9 cellular contexts compared by ENCODE assay signal in the genomic region with DNA sequence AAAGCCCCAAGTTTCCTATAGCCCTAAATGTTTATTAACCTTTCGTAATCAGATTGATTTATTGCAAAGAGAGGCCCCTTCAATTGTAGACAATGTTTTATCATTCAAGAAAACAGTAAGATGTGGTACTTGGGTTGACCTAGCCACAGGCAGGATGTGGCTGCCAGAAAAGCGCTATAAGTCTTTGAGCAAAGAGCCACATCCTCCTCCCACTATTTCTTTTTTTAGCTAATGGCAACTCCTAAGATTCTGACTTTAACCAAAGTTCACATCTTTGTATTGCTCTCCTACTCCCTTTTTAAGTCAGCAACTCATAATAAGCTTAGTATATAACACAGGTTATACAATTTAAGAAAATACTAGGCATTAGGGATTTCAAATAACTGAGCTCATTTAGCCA.
A peak's percentile ranks its signal among the peaks of the same experiment; 100 is the strongest.
DNase-seq lines count a peak whose midpoint lies in the region; ATAC-seq and TF ChIP-seq lines count a peak whose summit lies in the region.
"Had no signal": no experiment of that assay in that cellular context is flagged by ENCODE, and none has a peak within 500 bp of the region (broad histone marks: within the 10 kb centered on the region; RNA-seq: fewer than 3 reads in every experiment).

No MANE protein-coding gene starts in this region.

- DNase-seq in GM12864 (ENCODE audit: low read depth), result peak; percentile 49
- DNase-seq in NCI-H69 (lab: John Stamatoyannopoulos, UW), result peak; percentile 12
- peak; percentile 76 for DNase-seq in activated naive CD8-positive, alpha-beta T cell treated with anti-CD3 and anti-CD28 coated beads, Interleukin-2, amount 10 ng/mL, durations not matched to agents 7 days and 5 days
- DNase-seq in stimulated activated CD8-positive, alpha-beta memory T cell treated with anti-CD3 and anti-CD28 coated beads, Interleukin-7, amount 100 ng/mL, for 4 hours (ENCODE audit: low read depth in 2 of 2), result peak; percentile 38 to 48
- DNase-seq in NCI-H2196 (lab: John Stamatoyannopoulos, UW; ENCODE audit: unreplicated experiment), result no peak
- DNase-seq in GOT3 (lab: John Stamatoyannopoulos, UW), result no peak
- no peak for DNase-seq in NCI-H2227 treated with DMSO at 0.1 percent for 48 hours (lab: John Stamatoyannopoulos, UW)

- ATAC-seq in HG02571 (IDR thresholded peaks at IDR 0.05; ENCODE audit: unreplicated experiment), result peak; percentile 62
- peak; percentile 79 for ATAC-seq in activated naive CD8-positive, alpha-beta T cell treated with anti-CD3 and anti-CD28 coated beads, Interleukin-2, amount 10 ng/mL, durations not matched to agents 7 days and 5 days (ENCODE audit: low read depth)

- peak overlapping the region; percentile 65 for H3K27ac Mint-ChIP-seq in activated naive CD8-positive, alpha-beta T cell treated with anti-CD3 and anti-CD28 coated beads, Interleukin-2, amount 10 ng/mL, durations not matched to agents 7 days and 5 days

- peaks cover 32% of the 10 kb centered on the region for H3K4me1 Mint-ChIP-seq in activated naive CD8-positive, alpha-beta T cell treated with anti-CD3 and anti-CD28 coated beads, Interleukin-2, amount 10 ng/mL, durations not matched to agents 7 days and 5 days

- no peak overlapping the region for H3K4me3 ChIP-seq in GM12864 (ENCODE audit: low read depth, low read length)
- H3K4me3 ChIP-seq: cardiac muscle cell had no signal

- H3K27me3 Mint-ChIP-seq in activated naive CD8-positive, alpha-beta T cell treated with anti-CD3 and anti-CD28 coated beads, Interleukin-2, amount 10 ng/mL, durations not matched to agents 7 days and 5 days, result peaks cover 17% of the 10 kb centered on the region

- H3K36me3 Mint-ChIP-seq in activated naive CD8-positive, alpha-beta T cell treated with anti-CD3 and anti-CD28 coated beads, Interleukin-2, amount 10 ng/mL, durations not matched to agents 7 days and 5 days, result peaks cover 8% of the 10 kb centered on the region

- no peak for TF ChIP-seq CTCF in GM12864 (IDR thresholded peaks at IDR 0.05; ENCODE audit: low read depth, low read length, missing control alignments)

- peak overlapping the region; percentile 76 for H3K4me3 Mint-ChIP-seq in activated naive CD8-positive, alpha-beta T cell treated with anti-CD3 and anti-CD28 coated beads, Interleukin-2, amount 10 ng/mL, durations not matched to agents 7 days and 5 days

- peaks cover 2% of the 10 kb centered on the region for H3K9me3 Mint-ChIP-seq in activated naive CD8-positive, alpha-beta T cell treated with anti-CD3 and anti-CD28 coated beads, Interleukin-2, amount 10 ng/mL, durations not matched to agents 7 days and 5 days

- POLR2A ChIA-PET in activated naive CD8-positive, alpha-beta T cell treated with anti-CD3 and anti-CD28 coated beads, Interleukin-2, amount 10 ng/mL, durations not matched to agents 7 days and 5 days (lab: Charles Lee), result interaction anchor here (0.6 to 3.0 kb wide), 3 partner anchors 8 to 109 kb away, joined by 3 to 26 read pairs (median 7); a partner anchor contains a TSS

Comparison
In these comparisons a context has a peak if more than half of its experiments do, and no peak if none do; other contexts are left out.
1. DNase-seq: peak in GM12864 (single experiment), NCI-H69 (single experiment), activated naive CD8-positive, alpha-beta T cell treated with anti-CD3 and anti-CD28 coated beads, Interleukin-2, amount 10 ng/mL, durations not matched to agents 7 days and 5 days (single experiment) and stimulated activated CD8-positive, alpha-beta memory T cell treated with anti-CD3 and anti-CD28 coated beads, Interleukin-7, amount 100 ng/mL, for 4 hours (2 of 2); none in NCI-H2196 (single experiment), GOT3 (single experiment) and NCI-H2227 treated with DMSO at 0.1 percent for 48 hours (single experiment).